2 cellular contexts compared by ENCODE assay signal in genomic region chr20:54549523-54550326, GRCh38.
TF ChIP-seq lines count a peak whose summit lies in the region.

No MANE protein-coding gene starts in this region.

TF ChIP-seq in IMR-90, 13 proteins besides CTCF, POLR2A, EP300 and RAD21 (continued from another document):
- TF ChIP-seq ELK1 (IDR thresholded peaks at IDR 0.05; ENCODE audit: borderline replicate concordance, low read depth, low read length) = no peak
- no peak for TF ChIP-seq FOS (IDR thresholded peaks at IDR 0.05; ENCODE audit: low read depth, low read length)
- no peak for TF ChIP-seq RFX5 (IDR thresholded peaks at IDR 0.05; ENCODE audit: low read depth, low read length)
- TF ChIP-seq MAFK (IDR thresholded peaks at IDR 0.05; ENCODE audit: low read depth, low read length) = no peak
- TF ChIP-seq CHD1 (IDR thresholded peaks at IDR 0.05; ENCODE audit: low read depth, low read length) = no peak
- TF ChIP-seq NFE2L2 (IDR thresholded peaks at IDR 0.05; ENCODE audit: low read depth, low read length) = no peak
- TF ChIP-seq MAZ (IDR thresholded peaks at IDR 0.05; ENCODE audit: borderline replicate concordance, low read depth, low read length) = no peak
- TF ChIP-seq CEBPB (IDR thresholded peaks at IDR 0.05; ENCODE audit: low read depth, low read length) = no peak
- no peak for TF ChIP-seq MXI1 (IDR thresholded peaks at IDR 0.05; ENCODE audit: borderline replicate concordance, low read depth, low read length)
- no peak for TF ChIP-seq USF2 (IDR thresholded peaks at IDR 0.05; ENCODE audit: low read depth, low read length)

TF ChIP-seq in neural cell, 6 proteins besides CTCF, POLR2A, EP300 and RAD21 (continued from another document):
- TF ChIP-seq REST (IDR thresholded peaks at IDR 0.05; ENCODE audit: borderline replicate concordance) (no peak), MXI1 (conservative IDR thresholded peaks at IDR 0.05; ENCODE audit: poor library complexity, severe bottlenecking) (no peak), EZH2 (IDR thresholded peaks at IDR 0.05; ENCODE audit: borderline replicate concordance, insufficient read depth, low read length, poor library complexity, severe bottlenecking) (no peak), TAF1 (IDR thresholded peaks at IDR 0.05; ENCODE audit: low read depth) (no peak)
